24 cellular contexts compared by ENCODE assay signal in genomic region chr16:52528393-52529080, GRCh38. TPM values are rescaled to one million over a fixed set of nuclear protein-coding genes. Genes with fewer than 3 reads are reported as not detected.
A peak's percentile ranks its signal among the peaks of the same experiment; 100 is the strongest.
DNase-seq lines count a peak whose midpoint lies in the region; ATAC-seq, FAIRE-seq and TF ChIP-seq lines count a peak whose summit lies in the region.
"Had no signal": no experiment of that assay in that cellular context is flagged by ENCODE, and none has a peak within 500 bp of the region (broad histone marks: within the 10 kb centered on the region; RNA-seq: fewer than 3 reads in every experiment).

No MANE protein-coding gene starts in this region.

- peaks cover 0 to 6% (median 0%) of the 10 kb centered on the region in 3 donors for H3K4me1 ChIP-seq in pancreas
- H3K4me1 ChIP-seq: colonic mucosa, heart right ventricle, sigmoid colon had no signal

- H3K27ac ChIP-seq in pancreas: no peak overlapping the region
- H3K27ac ChIP-seq: brain microvascular endothelial cell, colonic mucosa, heart right ventricle, ovary, sigmoid colon, SK-N-MC had no signal

- TF ChIP-seq CTCF in epithelial cell of proximal tubule (conservative IDR thresholded peaks at IDR 0.05; ENCODE audit: low read depth, low read length): peak; percentile 40
- TF ChIP-seq CTCF in pancreas (IDR thresholded peaks at IDR 0.05): no peak

- no peak overlapping the region for H3K4me3 ChIP-seq in epithelial cell of proximal tubule (ENCODE audit: low read depth, low read length)
- H3K4me3 ChIP-seq in pancreas: no peak overlapping the region
- H3K4me3 ChIP-seq: colonic mucosa, heart right ventricle, ovary, sigmoid colon, SK-N-MC had no signal

- peak in 3 of 4 donors; percentile 33 to 73 (median 35) for ATAC-seq in pancreas
- ATAC-seq: heart right ventricle, Panc1 had no signal

- no peaks in the 10 kb centered on the region for H3K27me3 ChIP-seq in pancreas
- H3K27me3 ChIP-seq: brain microvascular endothelial cell, colonic mucosa, ovary, sigmoid colon had no signal

- DNase-seq in DMS53 (lab: John Stamatoyannopoulos, UW): peak; percentile 48
- no peak for DNase-seq in DMS53 treated with DMSO at 0.1 percent for 48 hours (lab: John Stamatoyannopoulos, UW; ENCODE audit: unreplicated experiment)
- peak; percentile 74 for DNase-seq in NCI-H1105 treated with DMSO at 0.1 percent for 48 hours (lab: John Stamatoyannopoulos, UW)
- no peak for DNase-seq in epithelial cell of proximal tubule (ENCODE audit: low read depth)
- no peak for DNase-seq in pancreas
- DNase-seq in Kasumi-1 (lab: John Stamatoyannopoulos, UW): no peak
- DNase-seq in urothelium cell line (ENCODE audit: low spot score): no peak
- DNase-seq in SKM-1 treated with dmso at 0.1 percent for 144 hours (lab: John Stamatoyannopoulos, UW; ENCODE audit: unreplicated experiment): no peak
- DNase-seq: activated CD4-positive, CD25-positive, alpha-beta regulatory T cell treated with anti-CD3 and anti-CD28 coated beads, Interleukin-2, amount 50 U/mL, for 72 hours; brain microvascular endothelial cell; colonic mucosa; H7; heart right ventricle; mammary epithelial cell; NCI-H1436 treated with DMSO at 0.1 percent for 48 hours; NCI-H774; ovary; sigmoid colon; stimulated activated CD4-positive, alpha-beta T cell treated with anti-CD3 and anti-CD28 coated beads, Interleukin-1b, Interleukin-23, amount 100 ng/mL, for 48 hours; stimulated activated naive CD4-positive, alpha-beta T cell had no signal

- FAIRE-seq in pancreas (lab: Jason Lieb, UNC): no peak
- no peak for FAIRE-seq in urothelium cell line (lab: Jason Lieb, UNC)
- FAIRE-seq: A204.1 had no signal

- intact Hi-C loops in pancreas (cut with DNase I): no loop called here

- no peaks in the 10 kb centered on the region for H3K36me3 ChIP-seq in pancreas
- H3K36me3 ChIP-seq: brain microvascular endothelial cell, colonic mucosa, heart right ventricle, ovary, sigmoid colon had no signal

- H3K9me3 ChIP-seq in pancreas: no peaks in the 10 kb centered on the region
- H3K9me3 ChIP-seq: colonic mucosa, ovary, sigmoid colon had no signal

- 71 to 76% methylated on average over 6 of the region's 6 CpGs for WGBS in pancreas, 2 donors

RNA-seq across cellular contexts. Expression of gene TOX3, which starts 18.4 kb away (rescaled TPM):
- total RNA-seq in epithelial cell of proximal tubule (5.5 and 10.5 TPM in 2 replicates), pancreas (1 to 10 TPM; 3.2 to 6.1 (median 4.2) TPM)
- 1 to 10 TPM; 1.1 to 4.6 TPM for polyA plus RNA-seq in pancreas
- total RNA-seq: heart right ventricle had no signal
- polyA plus RNA-seq: BJ, heart right ventricle, mammary epithelial cell had no signal

Comparison
In these comparisons a context has a peak if more than half of its experiments do, and no peak if none do; other contexts are left out.
1. DNase-seq: peak in DMS53 (single experiment) and NCI-H1105 treated with DMSO at 0.1 percent for 48 hours (single experiment); none in DMS53 treated with DMSO at 0.1 percent for 48 hours (single experiment), epithelial cell of proximal tubule (single experiment), pancreas (0 of 6), Kasumi-1 (0 of 2), urothelium cell line (single experiment) and SKM-1 treated with dmso at 0.1 percent for 144 hours (single experiment).